33 cellular contexts compared by ENCODE assay signal in genomic region chr5:4874097-4874496, GRCh38.
"Had no signal": no experiment of that assay in that cellular context is flagged by ENCODE, and none has a peak within 500 bp of the region (broad histone marks: within the 10 kb centered on the region; RNA-seq: fewer than 3 reads in every experiment).

No MANE protein-coding gene starts in this region.

- FAIRE-seq: astrocyte, bronchial epithelial cell had no signal

- H3K9me3 ChIP-seq: adrenal gland, ascending aorta, body of pancreas, breast epithelium had no signal

- H3K4me3 ChIP-seq: adrenal gland, ascending aorta, body of pancreas, breast epithelium, cardiac muscle cell had no signal

- H3K27me3 ChIP-seq: ascending aorta, body of pancreas, brain microvascular endothelial cell, cardiac muscle cell had no signal

- DNase-seq: activated effector memory CD4-positive, alpha-beta T cell treated with anti-CD3 and anti-CD28 coated beads, Interleukin-2, amount 50 U/mL, for 16 hours; activated effector memory CD4-positive, alpha-beta T cell treated with Interleukin-2 at 50 U/mL for 16 hours; activated gamma-delta T cell; activated gamma-delta T cell treated with Interleukin-2 at 50 U/mL for 16 hours; activated naive CD4-positive, alpha-beta T cell; activated naive CD4-positive, alpha-beta T cell treated with anti-CD3 and anti-CD28 coated beads for 36 hours; activated naive CD4-positive, alpha-beta T cell treated with anti-CD3 and anti-CD28 coated beads, Interleukin-2, amount 10 ng/mL, durations not matched to agents 7 days and 5 days; activated naive CD4-positive, alpha-beta T cell treated with anti-CD3 and anti-CD28 coated beads, Interleukin-2, amount 50 U/mL, for 16 hours; activated naive CD4-positive, alpha-beta T cell treated with Interleukin-2 at 50 U/mL for 16 hours; activated naive CD8-positive, alpha-beta T cell treated with anti-CD3 and anti-CD28 coated beads for 36 hours; activated naive CD8-positive, alpha-beta T cell treated with anti-CD3 and anti-CD28 coated beads, Interleukin-2, amount 10 ng/mL, durations not matched to agents 7 days and 5 days; activated naive CD8-positive, alpha-beta T cell treated with anti-CD3 and anti-CD28 coated beads, Interleukin-2, amount 50 U/mL, for 24 hours; activated T-cell treated with anti-CD3 and anti-CD28 coated beads, Interleukin-2, amount 50 U/mL, for 24 hours; activated T-cell treated with anti-CD3 and anti-CD28 coated beads, Interleukin-2, amount 50 U/mL, for 4 hours; activated T-cell treated with anti-CD3 and anti-CD28 coated beads, Interleukin-2, amount 50 U/mL, for 48 hours; activated T-cell treated with anti-CD3 and anti-CD28 coated beads, Interleukin-2, amount 50 U/mL, for 72 hours; adrenal gland; amniotic stem cell; amygdala; anterior cingulate cortex; aorta; body of pancreas; brain microvascular endothelial cell; caudate nucleus; central memory CD4-positive, alpha-beta T cell; cerebellar nuclear complex had no signal

- ATAC-seq: activated naive CD4-positive, alpha-beta T cell treated with anti-CD3 and anti-CD28 coated beads, Interleukin-2, amount 50 U/mL, for 72 hours; activated naive CD8-positive, alpha-beta T cell treated with anti-CD3 and anti-CD28 coated beads, Interleukin-2, amount 50 U/mL, for 24 hours; activated T-cell treated with anti-CD3 and anti-CD28 coated beads, Interleukin-2, amount 50 U/mL, for 72 hours; activated T-helper 17 cell treated with anti-CD3 and anti-CD28 coated beads, Interleukin-2, amount 50 U/mL, for 72 hours; body of pancreas had no signal

- H3K27ac ChIP-seq: adrenal gland, ascending aorta, body of pancreas, brain microvascular endothelial cell, breast epithelium, cardiac muscle cell had no signal

- H3K36me3 ChIP-seq: adrenal gland, ascending aorta, brain microvascular endothelial cell, breast epithelium, cardiac muscle cell had no signal

- H3K4me1 ChIP-seq: adrenal gland, ascending aorta, body of pancreas, breast epithelium had no signal
